In the genomic region with DNA sequence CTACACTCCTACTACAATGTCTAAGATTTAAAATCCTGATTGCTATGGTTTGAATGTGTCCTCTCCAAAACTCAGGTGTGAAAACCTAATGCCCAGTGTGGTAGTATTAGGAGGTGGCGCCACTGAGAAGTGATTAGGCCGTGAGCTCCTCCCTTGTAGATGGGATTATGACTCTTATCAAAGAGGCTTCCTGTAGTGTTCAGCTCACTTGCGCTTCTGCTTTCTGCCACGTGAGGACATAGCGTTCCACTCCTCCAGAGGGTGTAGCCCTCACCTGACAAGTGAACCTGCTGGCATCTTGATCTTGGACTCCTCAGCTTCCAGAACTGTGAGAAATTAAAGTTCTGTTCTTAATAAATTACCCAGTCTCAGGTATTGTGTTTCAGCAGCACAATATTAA, we compare ENCODE assay signal across 7 cellular contexts. TPM values are rescaled to one million over a fixed set of nuclear protein-coding genes. Genes with fewer than 3 reads are reported as not detected.
DNase-seq lines count a peak whose midpoint lies in the region; ATAC-seq lines count a peak whose summit lies in the region.

No MANE protein-coding gene starts in this region.

- H3K4me1 Mint-ChIP-seq in activated CD4-positive, alpha-beta memory T cell treated with anti-CD3 and anti-CD28 coated beads, Interleukin-2, amount 10 ng/mL, durations not matched to agents 7 days and 5 days: no peaks in the 10 kb centered on the region
- H3K4me1 Mint-ChIP-seq in naive thymus-derived CD8-positive, alpha-beta T cell: peaks cover 2 to 8% (median 6%) of the 10 kb centered on the region in 4 donors

- H3K27ac Mint-ChIP-seq in activated CD4-positive, alpha-beta memory T cell treated with anti-CD3 and anti-CD28 coated beads, Interleukin-2, amount 10 ng/mL, durations not matched to agents 7 days and 5 days: no peak overlapping the region
- peak overlapping the region in 4 of 10 donors; percentile 4 to 39 (median 7) for H3K27ac Mint-ChIP-seq in naive thymus-derived CD8-positive, alpha-beta T cell

- H3K9me3 Mint-ChIP-seq in activated CD4-positive, alpha-beta memory T cell treated with anti-CD3 and anti-CD28 coated beads, Interleukin-2, amount 10 ng/mL, durations not matched to agents 7 days and 5 days: no peaks in the 10 kb centered on the region
- peaks cover 0 to 2% (median 0%) of the 10 kb centered on the region in 9 donors for H3K9me3 Mint-ChIP-seq in naive thymus-derived CD8-positive, alpha-beta T cell

- POLR2A ChIA-PET in activated CD4-positive, alpha-beta memory T cell treated with anti-CD3 and anti-CD28 coated beads, Interleukin-2, amount 10 ng/mL, durations not matched to agents 7 days and 5 days (lab: Charles Lee): interaction anchor here (1.1 kb wide), 1 partner anchor 50 kb away, joined by 3 read pairs; a partner anchor contains a TSS
- POLR2A ChIA-PET in naive thymus-derived CD8-positive, alpha-beta T cell (lab: Charles Lee): interaction anchor here (0.6 to 2.3 kb wide), 3 partner anchors 49 to 115 kb away, joined by 3 to 5 read pairs (median 4); a partner anchor contains a TSS

- H3K36me3 Mint-ChIP-seq in activated CD4-positive, alpha-beta memory T cell treated with anti-CD3 and anti-CD28 coated beads, Interleukin-2, amount 10 ng/mL, durations not matched to agents 7 days and 5 days (ENCODE audit: low read depth): no peaks in the 10 kb centered on the region
- no peaks in the 10 kb centered on the region for H3K36me3 Mint-ChIP-seq in naive thymus-derived CD8-positive, alpha-beta T cell

- in situ Hi-C loops in KBM-7 (cut with MboI; ENCODE audit: low pct_unique_long_range_greater_than_20kb, low sequenced_read_pairs): no loop called here

- ATAC-seq in GM18868 (IDR thresholded peaks at IDR 0.05; ENCODE audit: unreplicated experiment): peak; percentile 89
- peak; percentile 88 to 92 for ATAC-seq in naive thymus-derived CD8-positive, alpha-beta T cell
- no peak for ATAC-seq in HG02840 (IDR thresholded peaks at IDR 0.05; ENCODE audit: low FRiP score, unreplicated experiment)

- CTCF ChIA-PET in activated CD4-positive, alpha-beta memory T cell treated with anti-CD3 and anti-CD28 coated beads, Interleukin-2, amount 10 ng/mL, durations not matched to agents 7 days and 5 days (lab: Charles Lee): interaction anchor here (0.6 to 3.0 kb wide), 8 partner anchors 10 to 473 kb away, joined by 3 to 32 read pairs (median 4); a partner anchor contains a TSS

- DNase-seq in KBM-7 (peak; percentile 25), DMS114 treated with DMSO at 0.1 percent for 48 hours (lab: John Stamatoyannopoulos, UW; ENCODE audit: unreplicated experiment) (no peak)
- DNase-seq in activated CD4-positive, alpha-beta memory T cell treated with anti-CD3 and anti-CD28 coated beads, Interleukin-2, amount 10 ng/mL, durations not matched to agents 7 days and 5 days: peak; percentile 26
- peak in 6 of 10 donors; percentile 6 to 32 (median 21) for DNase-seq in naive thymus-derived CD8-positive, alpha-beta T cell
- DNase-seq in activated CD4-positive, CD25-positive, alpha-beta regulatory T cell (lab: John Stamatoyannopoulos, UW): no peak

- no peak overlapping the region for H3K4me3 Mint-ChIP-seq in activated CD4-positive, alpha-beta memory T cell treated with anti-CD3 and anti-CD28 coated beads, Interleukin-2, amount 10 ng/mL, durations not matched to agents 7 days and 5 days
- no peak overlapping the region for H3K4me3 Mint-ChIP-seq in naive thymus-derived CD8-positive, alpha-beta T cell

- peaks cover 24% of the 10 kb centered on the region for H3K27me3 Mint-ChIP-seq in activated CD4-positive, alpha-beta memory T cell treated with anti-CD3 and anti-CD28 coated beads, Interleukin-2, amount 10 ng/mL, durations not matched to agents 7 days and 5 days
- peaks cover 0 to 2% (median 0%) of the 10 kb centered on the region in 5 donors for H3K27me3 Mint-ChIP-seq in naive thymus-derived CD8-positive, alpha-beta T cell

RNA-seq across cellular contexts. Expression of a gene that starts 33.0 kb away (rescaled TPM):
- total RNA-seq in activated CD4-positive, alpha-beta memory T cell treated with anti-CD3 and anti-CD28 coated beads, Interleukin-2, amount 10 ng/mL, durations not matched to agents 7 days and 5 days: 1 to 10 TPM; 4.5 to 4.8 TPM
- total RNA-seq in naive thymus-derived CD8-positive, alpha-beta T cell: 1 to 10 TPM; 3.3 to 4.2 TPM
- polyA plus RNA-seq in naive thymus-derived CD8-positive, alpha-beta T cell: under 1 TPM; 0.17 to 0.56 (median 0.43) TPM

RNA-seq across cellular contexts. Expression of a gene that starts 49.3 kb away (rescaled TPM):
- 10 to 100 TPM; 92.4 to 94.2 TPM for total RNA-seq in activated CD4-positive, alpha-beta memory T cell treated with anti-CD3 and anti-CD28 coated beads, Interleukin-2, amount 10 ng/mL, durations not matched to agents 7 days and 5 days
- total RNA-seq in naive thymus-derived CD8-positive, alpha-beta T cell: 100 to 1,000 TPM; 165 to 170 TPM
- polyA plus RNA-seq in naive thymus-derived CD8-positive, alpha-beta T cell: 100 to 1,000 TPM; 298 to 381 (median 349) TPM

Comparison
In these comparisons a context has a peak if more than half of its experiments do, and no peak if none do; other contexts are left out.
1. DNase-seq: peak in KBM-7 (single experiment), activated CD4-positive, alpha-beta memory T cell treated with anti-CD3 and anti-CD28 coated beads, Interleukin-2, amount 10 ng/mL, durations not matched to agents 7 days and 5 days (single experiment) and naive thymus-derived CD8-positive, alpha-beta T cell (6 of 10); none in DMS114 treated with DMSO at 0.1 percent for 48 hours (single experiment) and activated CD4-positive, CD25-positive, alpha-beta regulatory T cell (0 of 4).